ENCODE assay signal across 26 cellular contexts in genomic region chr15:70917955-70918354, GRCh38. TPM values are rescaled to one million over a fixed set of nuclear protein-coding genes. Genes with fewer than 3 reads are reported as not detected.
A peak's percentile ranks its signal among the peaks of the same experiment; 100 is the strongest.
DNase-seq lines count a peak whose midpoint lies in the region; ATAC-seq, FAIRE-seq and TF ChIP-seq lines count a peak whose summit lies in the region.
"Had no signal": no experiment of that assay in that cellular context is flagged by ENCODE, and none has a peak within 500 bp of the region (broad histone marks: within the 10 kb centered on the region; RNA-seq: fewer than 3 reads in every experiment).

No MANE protein-coding gene starts in this region.

- H3K4me1 Mint-ChIP-seq in CD8-positive, alpha-beta memory T cell: no peaks in the 10 kb centered on the region
- H3K4me1 Mint-ChIP-seq in activated CD4-positive, alpha-beta T cell treated with anti-CD3 and anti-CD28 coated beads, Interleukin-2, amount 10 ng/mL, durations not matched to agents 24 days and 14 days: no peaks in the 10 kb centered on the region
- H3K4me1 Mint-ChIP-seq: B cell had no signal

- POLR2A ChIA-PET in CD8-positive, alpha-beta memory T cell (lab: Charles Lee): no interaction called here

- no peaks in the 10 kb centered on the region for H3K27me3 ChIP-seq in lower lobe of right lung (ENCODE audit: low read depth)
- H3K27me3 ChIP-seq in CD8-positive, alpha-beta memory T cell (ENCODE audit: insufficient read depth, low read length, poor library complexity, severe bottlenecking): no peaks in the 10 kb centered on the region
- H3K27me3 ChIP-seq: BLaER1 treated with 17β-estradiol and CSF1 and Interleukin-3, amounts not matched to agents 10 nM and 100 nM had no signal

- no peak overlapping the region for H3K27ac ChIP-seq in lower lobe of right lung
- no peak overlapping the region for H3K27ac ChIP-seq in CD8-positive, alpha-beta memory T cell (ENCODE audit: low read depth, low read length)
- H3K27ac ChIP-seq: 22Rv1; A549; BLaER1 treated with 17β-estradiol and CSF1 and Interleukin-3, amounts not matched to agents 10 nM and 100 nM; C4-2B had no signal

- peak; percentile 74 for FAIRE-seq in urothelium cell line (lab: Jason Lieb, UNC)
- FAIRE-seq: GM12891, GM19239 had no signal

- no peak overlapping the region for H3K4me3 Mint-ChIP-seq in CD8-positive, alpha-beta memory T cell
- H3K4me3 Mint-ChIP-seq in activated CD4-positive, alpha-beta T cell treated with anti-CD3 and anti-CD28 coated beads, Interleukin-2, amount 10 ng/mL, durations not matched to agents 24 days and 14 days: no peak overlapping the region
- H3K4me3 Mint-ChIP-seq: B cell; CD4-positive, alpha-beta T cell; CD8-positive, alpha-beta T cell had no signal

- CTCF ChIA-PET in CD8-positive, alpha-beta memory T cell (lab: Charles Lee): no interaction called here

- intact Hi-C loops in left ventricle myocardium superior (cut with micrococcal nuclease) (no loop called here), cardiac septum (cut with DNase I) (no loop called here), lower lobe of right lung (cut with DNase I) (no loop called here), mucosa of descending colon (cut with DNase I, micrococcal nuclease) (no loop called here)
- intact Hi-C loops in activated CD4-positive, alpha-beta T cell treated with anti-CD3 and anti-CD28 coated beads, Interleukin-2, amount 10 ng/mL, durations not matched to agents 24 days and 14 days (cut with micrococcal nuclease): no loop called here

- H3K4me3 ChIP-seq in lower lobe of right lung: no peak overlapping the region
- no peak overlapping the region for H3K4me3 ChIP-seq in mucosa of descending colon
- no peak overlapping the region for H3K4me3 ChIP-seq in CD8-positive, alpha-beta memory T cell (ENCODE audit: low read length)
- H3K4me3 ChIP-seq: A549; BLaER1 treated with 17β-estradiol and CSF1 and Interleukin-3, amounts not matched to agents 10 nM and 100 nM had no signal

- H3K36me3 ChIP-seq in lower lobe of right lung (no peaks in the 10 kb centered on the region), mucosa of descending colon (ENCODE audit: low read depth) (no peaks in the 10 kb centered on the region)
- no peaks in the 10 kb centered on the region for H3K36me3 ChIP-seq in CD8-positive, alpha-beta memory T cell (ENCODE audit: insufficient read depth, low read length)

- ATAC-seq in left ventricle myocardium superior (peak; percentile 35), lower lobe of right lung (no peak), mucosa of descending colon (no peak)
- ATAC-seq: CD8-positive, alpha-beta T cell had no signal

- H3K9me3 Mint-ChIP-seq in CD8-positive, alpha-beta memory T cell: peaks cover 0 to 7% (median 2%) of the 10 kb centered on the region in 5 donors
- H3K9me3 Mint-ChIP-seq in activated CD4-positive, alpha-beta T cell treated with anti-CD3 and anti-CD28 coated beads, Interleukin-2, amount 10 ng/mL, durations not matched to agents 24 days and 14 days: peaks cover 7% of the 10 kb centered on the region

- H3K36me3 Mint-ChIP-seq in CD8-positive, alpha-beta memory T cell: no peaks in the 10 kb centered on the region
- H3K36me3 Mint-ChIP-seq in activated CD4-positive, alpha-beta T cell treated with anti-CD3 and anti-CD28 coated beads, Interleukin-2, amount 10 ng/mL, durations not matched to agents 24 days and 14 days (ENCODE audit: low read depth): no peaks in the 10 kb centered on the region
- H3K36me3 Mint-ChIP-seq: CD8-positive, alpha-beta T cell had no signal

- H3K9me3 ChIP-seq in lower lobe of right lung (no peaks in the 10 kb centered on the region), mucosa of descending colon (no peaks in the 10 kb centered on the region)
- H3K9me3 ChIP-seq in CD8-positive, alpha-beta memory T cell (ENCODE audit: low read length): no peaks in the 10 kb centered on the region
- H3K9me3 ChIP-seq: A549 had no signal

- DNase-seq in left ventricle myocardium superior (peak; percentile 23), cardiac septum (ENCODE audit: low spot score) (no peak), lower lobe of right lung (peak; percentile 20), mucosa of descending colon (peak in 2 of 3 donors; percentile 8 to 40), urothelium cell line (ENCODE audit: low spot score) (no peak), T1000 (lab: John Stamatoyannopoulos, UW) (no peak)
- no peak for DNase-seq in CD8-positive, alpha-beta memory T cell
- DNase-seq in activated CD4-positive, alpha-beta T cell treated with anti-CD3 and anti-CD28 coated beads, Interleukin-2, amount 10 ng/mL, durations not matched to agents 24 days and 14 days: no peak
- DNase-seq: AML-193; CD4-positive, alpha-beta T cell; CD8-positive, alpha-beta T cell; COR-L47; DMS 273 treated with DMSO at 0.1 percent for 48 hours; DMS153; DMS53; DMS79; DND-41; EL; GDM1 had no signal

- no peak for TF ChIP-seq CTCF in lower lobe of right lung (IDR thresholded peaks at IDR 0.05)
- TF ChIP-seq CTCF in mucosa of descending colon (IDR thresholded peaks at IDR 0.05): no peak

- no peak overlapping the region for H3K27ac Mint-ChIP-seq in CD8-positive, alpha-beta memory T cell
- H3K27ac Mint-ChIP-seq in activated CD4-positive, alpha-beta T cell treated with anti-CD3 and anti-CD28 coated beads, Interleukin-2, amount 10 ng/mL, durations not matched to agents 24 days and 14 days: no peak overlapping the region
- H3K27ac Mint-ChIP-seq: B cell; CD4-positive, alpha-beta T cell; CD8-positive, alpha-beta T cell had no signal

- peaks cover 2 to 31% of the 10 kb centered on the region in 2 donors for H3K27me3 Mint-ChIP-seq in CD8-positive, alpha-beta memory T cell
- H3K27me3 Mint-ChIP-seq in activated CD4-positive, alpha-beta T cell treated with anti-CD3 and anti-CD28 coated beads, Interleukin-2, amount 10 ng/mL, durations not matched to agents 24 days and 14 days: peaks cover 16% of the 10 kb centered on the region
- H3K27me3 Mint-ChIP-seq: B cell had no signal

- H3K4me1 ChIP-seq in lower lobe of right lung (no peaks in the 10 kb centered on the region), mucosa of descending colon (ENCODE audit: low read depth) (no peaks in the 10 kb centered on the region)
- no peaks in the 10 kb centered on the region for H3K4me1 ChIP-seq in CD8-positive, alpha-beta memory T cell (ENCODE audit: insufficient read depth, low read length)
- H3K4me1 ChIP-seq: A549 had no signal

RNA-seq across cellular contexts. Expression of gene LRRC49, which starts 25.3 kb away (rescaled TPM):
- total RNA-seq in left ventricle myocardium superior (79.8 TPM), cardiac septum (83.2 TPM), lower lobe of right lung (7.3 TPM), mucosa of descending colon (1 to 10 TPM; 2.7 to 5.7 (median 4.7) TPM)
- under 1 TPM; 0.46 to 0.62 TPM for total RNA-seq in CD8-positive, alpha-beta memory T cell
- not detected for polyA plus RNA-seq in CD8-positive, alpha-beta memory T cell
- total RNA-seq in activated CD4-positive, alpha-beta T cell treated with anti-CD3 and anti-CD28 coated beads, Interleukin-2, amount 10 ng/mL, durations not matched to agents 24 days and 14 days: not detected in 2 replicates
- total RNA-seq: CD8-positive, alpha-beta T cell had no signal

RNA-seq across cellular contexts. Expression of gene THAP10, which starts 25.7 kb away (rescaled TPM):
- total RNA-seq in left ventricle myocardium superior (4.7 TPM), cardiac septum (3.5 TPM), lower lobe of right lung (2.4 TPM), mucosa of descending colon (1 to 10 TPM; 1.2 to 2.7 (median 1.6) TPM)
- total RNA-seq in CD8-positive, alpha-beta memory T cell: under 1 TPM; 0.18 to 0.20 TPM
- polyA plus RNA-seq in CD8-positive, alpha-beta memory T cell: not detected
- not detected in 2 replicates for total RNA-seq in activated CD4-positive, alpha-beta T cell treated with anti-CD3 and anti-CD28 coated beads, Interleukin-2, amount 10 ng/mL, durations not matched to agents 24 days and 14 days
- total RNA-seq: CD4-positive, alpha-beta T cell; CD8-positive, alpha-beta T cell had no signal

Comparison
In these comparisons a context has a peak if more than half of its experiments do, and no peak if none do; other contexts are left out.
1. DNase-seq: peak in left ventricle myocardium superior (single experiment), lower lobe of right lung (single experiment) and mucosa of descending colon (2 of 3); none in cardiac septum (single experiment), urothelium cell line (single experiment), T1000 (single experiment), CD8-positive, alpha-beta memory T cell (0 of 5) and activated CD4-positive, alpha-beta T cell treated with anti-CD3 and anti-CD28 coated beads, Interleukin-2, amount 10 ng/mL, durations not matched to agents 24 days and 14 days (single experiment).